In genomic region chr16:34097326-34097725, GRCh38 we compare ENCODE assay signal across 7 cellular contexts.
DNase-seq lines count a peak whose midpoint lies in the region; ATAC-seq and TF ChIP-seq lines count a peak whose summit lies in the region.
"Not testable (repeated sequence)": the region's sequence is repeated elsewhere in the genome, so short reads cannot be mapped to it uniquely, and the experiment has no call there.

No MANE protein-coding gene starts in this region.

- H3K9me1 ChIP-seq in IMR-90 (ENCODE audit: insufficient read depth, low read length), result not testable (repeated sequence)

- DNase-seq in IMR-90 (peak; percentile 22), dermis blood vessel endothelial cell (peak; percentile 7), fibroblast of lung (ENCODE audit: low read depth in 2 of 2) (peak; percentile 3 to 14), mesendoderm (peak; percentile 6)
- DNase-seq in upper lobe of right lung, result not testable (repeated sequence)

- H2AFZ ChIP-seq in IMR-90 (replicated peaks; ENCODE audit: low read length, poor library complexity); fibroblast of lung (ENCODE audit: low read length): not testable (repeated sequence)

- BruUV-seq in IMR-90 (replicated peaks; lab: Mats Ljungman, UMichigan), result not testable (repeated sequence)

- TF ChIP-seq CTCF in IMR-90 (conservative IDR thresholded peaks at IDR 0.05; ENCODE audit: low read depth, low read length); fibroblast of lung (conservative IDR thresholded peaks at IDR 0.05 in 1 of 2, IDR thresholded peaks at IDR 0.05 in 1 of 2; ENCODE audit: low read depth in 1 of 2, low read length in 2 of 2); gastroesophageal sphincter (IDR thresholded peaks at IDR 0.05); upper lobe of right lung (IDR thresholded peaks at IDR 0.05): not testable (repeated sequence)

- dilution Hi-C loops in IMR-90 (cut with HindIII; ENCODE audit: low sequenced_read_pairs, unreplicated experiment), result not testable (repeated sequence)

- H3K9me3 ChIP-seq in IMR-90 (ENCODE audit: control insufficient read depth, insufficient read depth, low read length) (peaks cover 21% of the 10 kb centered on the region), gastroesophageal sphincter (peaks cover 0 to 64% (median 0%) of the 10 kb centered on the region in 3 donors), iPS-15b (ENCODE audit: control insufficient read depth, insufficient read depth, low read length) (peaks cover 55% of the 10 kb centered on the region), upper lobe of right lung (peaks cover 12% of the 10 kb centered on the region)
- not testable (repeated sequence) for H3K9me3 ChIP-seq in fibroblast of lung (ENCODE audit: control insufficient read depth, insufficient read depth, low read depth, low read length)

- not testable (repeated sequence) for ATAC-seq in IMR-90 (ENCODE audit: low read depth)
- ATAC-seq in gastroesophageal sphincter (peak; percentile 43), upper lobe of right lung (peak; percentile 45)

- H2BK15ac ChIP-seq in IMR-90 (ENCODE audit: low read depth, low read length); mesendoderm (replicated peaks; ENCODE audit: low read depth): not testable (repeated sequence)

- H3K79me2 ChIP-seq in fibroblast of lung (ENCODE audit: control insufficient read depth, insufficient read depth, low read length); mesendoderm (ENCODE audit: control insufficient read depth, insufficient read depth, low read length): not testable (repeated sequence)

- H3K9ac ChIP-seq in IMR-90 (ENCODE audit: low read depth, low read length); fibroblast of lung (ENCODE audit: insufficient read depth, low read length); iPS-15b (ENCODE audit: low read depth, low read length); mesendoderm (ENCODE audit: low read length): not testable (repeated sequence)

- H3K18ac ChIP-seq in IMR-90 (ENCODE audit: low read depth, low read length); mesendoderm (ENCODE audit: low read length): not testable (repeated sequence)

- TF ChIP-seq POLR2A in IMR-90 (IDR thresholded peaks at IDR 0.05; ENCODE audit: low read depth, low read length); gastroesophageal sphincter (IDR thresholded peaks at IDR 0.05): not testable (repeated sequence)

- 52% methylated on average over 3 of the region's 3 CpGs; no CpG with 5 or more reads in 1 of the 2 experiments for WGBS in IMR-90 (ENCODE audit: extremely low coverage in 2 of 2, insufficient read length in 1 of 2), 2 experiments
- 57 to 69% methylated on average over 1 to 3 of the region's 3 CpGs for WGBS in gastroesophageal sphincter (ENCODE audit: low coverage in 1 of 2), 2 donors
- WGBS in mesendoderm (ENCODE audit: extremely low coverage, insufficient coverage, low lambda C conversion rate), result no CpG with 5 or more reads among the region's 3 CpGs

- H4K91ac ChIP-seq in IMR-90 (ENCODE audit: insufficient read depth, low read depth, low read length), result not testable (repeated sequence)

- not testable (repeated sequence) for TF ChIP-seq EP300 in gastroesophageal sphincter (IDR thresholded peaks at IDR 0.05)

- H3K4me3 ChIP-seq in IMR-90 (ENCODE audit: insufficient read depth, low read depth, low read length); fibroblast of lung (replicated peaks in 1 of 4; ENCODE audit: control extremely low read depth in 1 of 4, insufficient read depth in 1 of 4, low read depth in 3 of 4, low read length in 4 of 4); gastroesophageal sphincter; mesendoderm (ENCODE audit: low read length); upper lobe of right lung: not testable (repeated sequence)
- H3K4me3 ChIP-seq in iPS-15b (ENCODE audit: low read depth, low read length), result peak overlapping the region; percentile 23

- H3K27ac ChIP-seq in IMR-90 (ENCODE audit: insufficient read depth, low read length); fibroblast of lung (ENCODE audit: insufficient read depth, low read length); gastroesophageal sphincter; mesendoderm (ENCODE audit: low read depth, low read length); upper lobe of right lung: not testable (repeated sequence)

- H4K8ac ChIP-seq in IMR-90 (ENCODE audit: low read depth in 2 of 2, low read length in 2 of 2); mesendoderm (ENCODE audit: low read depth, low read length): not testable (repeated sequence)

- CTCF ChIA-PET in IMR-90 (lab: Yijun Ruan, JAX), result not testable (repeated sequence)

- not testable (repeated sequence) for H4K5ac ChIP-seq in IMR-90 (ENCODE audit: low read depth, low read length); mesendoderm (ENCODE audit: low read length)

- H3K14ac ChIP-seq in IMR-90 (replicated peaks; ENCODE audit: low read depth, low read length), result not testable (repeated sequence)

- not testable (repeated sequence) for H3K23ac ChIP-seq in IMR-90 (ENCODE audit: low read depth, low read length); mesendoderm (ENCODE audit: low read length)

- H3K56ac ChIP-seq in IMR-90 (ENCODE audit: extremely low read depth, insufficient read depth, low read length); mesendoderm (ENCODE audit: low read length): not testable (repeated sequence)

- in situ Hi-C loops in IMR-90 (cut with MboI; ENCODE audit: low sequenced_read_pairs), result loop anchor here (10.0 kb wide), 1 partner anchor 57 kb away; no protein-coding TSS in a partner anchor

- not testable (repeated sequence) for H3K4me2 ChIP-seq in IMR-90 (ENCODE audit: low read depth, low read length); fibroblast of lung (ENCODE audit: extremely low read depth, insufficient read depth, low read length); mesendoderm (ENCODE audit: low read length)

- intact Hi-C loops in IMR-90 (cut with micrococcal nuclease); upper lobe of right lung (cut with DNase I): not testable (repeated sequence)

- not testable (repeated sequence) for H2BK120ac ChIP-seq in IMR-90 (ENCODE audit: low read depth, low read length); mesendoderm (ENCODE audit: low read depth, low read length)

- H3K4me1 ChIP-seq in IMR-90 (ENCODE audit: control insufficient read depth, insufficient read depth, low read length); fibroblast of lung (ENCODE audit: control insufficient read depth, extremely low read depth, insufficient read depth, low read length); gastroesophageal sphincter; iPS-15b (ENCODE audit: control insufficient read depth, insufficient read depth, low read length); mesendoderm (ENCODE audit: control insufficient read depth, low read depth, low read length); upper lobe of right lung: not testable (repeated sequence)

- H2BK5ac ChIP-seq in IMR-90 (ENCODE audit: low read depth, low read length, poor library complexity, severe bottlenecking), result peak overlapping the region; percentile 10
- not testable (repeated sequence) for H2BK5ac ChIP-seq in mesendoderm (ENCODE audit: low read length)

- H4K20me1 ChIP-seq in IMR-90 (ENCODE audit: insufficient read depth, low read length); fibroblast of lung (ENCODE audit: control insufficient read depth, extremely low read depth, insufficient read depth, low read length): not testable (repeated sequence)

- not testable (repeated sequence) for H3K4ac ChIP-seq in IMR-90 (ENCODE audit: low read depth, low read length); mesendoderm (ENCODE audit: low read depth, low read length)

- H3K27me3 ChIP-seq in IMR-90 (ENCODE audit: control insufficient read depth, insufficient read depth, low read length); fibroblast of lung (ENCODE audit: control insufficient read depth, insufficient read depth, low read length); gastroesophageal sphincter; iPS-15b (ENCODE audit: control insufficient read depth, insufficient read depth, low read length); mesendoderm (ENCODE audit: insufficient read depth, low read length, poor library complexity); upper lobe of right lung: not testable (repeated sequence)

- TF ChIP-seq RAD21 in IMR-90 (IDR thresholded peaks at IDR 0.05; ENCODE audit: low read length), result not testable (repeated sequence)

- not testable (repeated sequence) for H2AK5ac ChIP-seq in IMR-90 (ENCODE audit: low read depth, low read length); mesendoderm (ENCODE audit: low read length)

- H3K36me3 ChIP-seq in IMR-90 (ENCODE audit: control insufficient read depth, insufficient read depth, low read length); fibroblast of lung (ENCODE audit: control insufficient read depth, insufficient read depth, low read length); gastroesophageal sphincter; iPS-15b (ENCODE audit: control insufficient read depth, insufficient read depth, low read length); mesendoderm (ENCODE audit: control insufficient read depth, insufficient read depth, low read length); upper lobe of right lung: not testable (repeated sequence)

- POLR2A ChIA-PET in IMR-90 (lab: Charles Lee; ENCODE audit: unreplicated experiment), result not testable (repeated sequence)

- H2BK20ac ChIP-seq in IMR-90 (ENCODE audit: low read depth, low read length), result not testable (repeated sequence)

- H2AK9ac ChIP-seq in IMR-90 (replicated peaks; ENCODE audit: low read depth, low read length, poor library complexity), result not testable (repeated sequence)

- H3K79me1 ChIP-seq in IMR-90 (ENCODE audit: low read depth in 1 of 2, low read length in 2 of 2); mesendoderm (ENCODE audit: low read length): not testable (repeated sequence)
